8 cellular contexts compared by ENCODE assay signal in the genomic region with DNA sequence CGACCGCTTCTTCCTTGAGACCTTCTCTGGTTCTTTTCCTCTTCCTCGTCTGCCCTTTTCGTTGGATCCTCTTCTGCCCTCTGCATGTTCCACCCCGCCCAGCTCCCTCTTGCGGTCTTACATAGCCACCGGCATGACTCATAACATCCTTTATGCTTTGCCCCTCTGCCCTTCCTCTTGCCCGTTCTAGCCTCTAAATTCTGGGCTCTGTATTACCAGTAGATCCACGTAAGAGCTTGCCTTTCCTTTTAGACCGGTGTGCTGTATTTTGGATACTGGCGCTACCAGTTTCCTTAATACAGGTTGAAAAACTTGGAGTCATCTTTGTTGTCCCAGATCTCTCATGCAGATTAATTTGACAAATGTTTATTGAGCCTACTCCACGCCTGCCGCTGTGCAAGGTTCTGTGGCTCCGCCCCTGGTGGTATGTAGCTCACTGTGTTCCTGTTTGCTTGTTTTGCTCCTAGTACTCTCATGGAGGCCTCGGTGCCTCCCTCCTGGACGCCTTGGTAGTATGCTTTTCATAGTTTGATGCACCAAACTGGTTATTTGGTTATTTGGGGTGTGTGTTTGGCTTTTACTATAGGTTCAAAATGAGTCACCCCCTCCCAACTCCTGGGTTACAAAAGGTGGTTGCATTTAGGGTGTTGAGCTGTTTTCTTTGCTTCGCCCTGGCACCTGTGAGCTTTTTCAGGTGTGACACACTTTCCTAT. TPM values are rescaled to one million over a fixed set of nuclear protein-coding genes. Genes with fewer than 3 reads are reported as not detected.
DNase-seq lines count a peak whose midpoint lies in the region; ATAC-seq and TF ChIP-seq lines count a peak whose summit lies in the region.

No MANE protein-coding gene starts in this region.

- peaks cover 8% of the 10 kb centered on the region for H3K27me3 Mint-ChIP-seq in endothelial cell (ENCODE audit: unreplicated experiment)

- no peaks in the 10 kb centered on the region for H3K9me3 Mint-ChIP-seq in endothelial cell (ENCODE audit: unreplicated experiment)

- H3K4me3 Mint-ChIP-seq in endothelial cell (ENCODE audit: unreplicated experiment) = peak overlapping the region; percentile 74

- no peaks in the 10 kb centered on the region for H3K9me3 ChIP-seq in mononuclear cell (ENCODE audit: low read depth, low read length)

- peak overlapping the region; percentile 79 for H3K4me3 ChIP-seq in mononuclear cell (ENCODE audit: low read length)

- H3K27ac Mint-ChIP-seq in endothelial cell (ENCODE audit: unreplicated experiment) = peak overlapping the region; percentile 73

- peaks cover 15% of the 10 kb centered on the region for H3K36me3 Mint-ChIP-seq in endothelial cell (ENCODE audit: low read depth, unreplicated experiment)

- H3K27me3 ChIP-seq in mononuclear cell (ENCODE audit: insufficient read depth, low read length) = no peaks in the 10 kb centered on the region

- peaks cover 52% of the 10 kb centered on the region for H3K4me1 ChIP-seq in mononuclear cell (ENCODE audit: insufficient read depth, low read length)

- ATAC-seq in GM19023 (IDR thresholded peaks at IDR 0.05; ENCODE audit: unreplicated experiment) = peak; percentile 56
- peak; percentile 40 for ATAC-seq in HG03342 (IDR thresholded peaks at IDR 0.05; ENCODE audit: unreplicated experiment)

- DNase-seq in AG20443 (ENCODE audit: low spot score) (peak; percentile 77), NCI-H82 treated with DMSO at 0.1 percent for 48 hours (lab: John Stamatoyannopoulos, UW; ENCODE audit: unreplicated experiment) (peak; percentile 63), endothelial cell (ENCODE audit: low spot score) (peak; percentile 41)
- peak; percentile 59 to 64 for DNase-seq in activated CD8-positive, alpha-beta memory T cell treated with anti-CD3 and anti-CD28 coated beads for 4 hours (ENCODE audit: low read depth in 2 of 2)
- peak; percentile 44 to 65 for DNase-seq in stimulated activated CD8-positive, alpha-beta memory T cell treated with anti-CD3 and anti-CD28 coated beads, Interleukin-4, amount 100 ng/mL, for 4 hours (ENCODE audit: low read depth in 2 of 2, low spot score in 1 of 2)

- peaks cover 29% of the 10 kb centered on the region for H3K4me1 Mint-ChIP-seq in endothelial cell (ENCODE audit: unreplicated experiment)

- TF ChIP-seq CTCF in endothelial cell (IDR thresholded peaks at IDR 0.05; ENCODE audit: unreplicated experiment) = no peak

RNA-seq across cellular contexts. Expression of gene GTF3A, which starts 1.7 kb away (rescaled TPM):
- total RNA-seq in endothelial cell (ENCODE audit: unreplicated experiment) (73.6 TPM), mononuclear cell (242 TPM)

RNA-seq across cellular contexts. Expression of gene MTIF3, which starts 24.3 kb away (rescaled TPM):
- total RNA-seq in endothelial cell (ENCODE audit: unreplicated experiment) = 51.2 TPM
- total RNA-seq in mononuclear cell = 29.7 TPM

Comparison
In these comparisons a context has a peak if more than half of its experiments do, and no peak if none do; other contexts are left out.
1. Peak in every context shown above with its lines: DNase-seq, ATAC-seq and H3K4me3 ChIP-seq.